Comparison of ENCODE assay signal across 8 cellular contexts in the genomic region with DNA sequence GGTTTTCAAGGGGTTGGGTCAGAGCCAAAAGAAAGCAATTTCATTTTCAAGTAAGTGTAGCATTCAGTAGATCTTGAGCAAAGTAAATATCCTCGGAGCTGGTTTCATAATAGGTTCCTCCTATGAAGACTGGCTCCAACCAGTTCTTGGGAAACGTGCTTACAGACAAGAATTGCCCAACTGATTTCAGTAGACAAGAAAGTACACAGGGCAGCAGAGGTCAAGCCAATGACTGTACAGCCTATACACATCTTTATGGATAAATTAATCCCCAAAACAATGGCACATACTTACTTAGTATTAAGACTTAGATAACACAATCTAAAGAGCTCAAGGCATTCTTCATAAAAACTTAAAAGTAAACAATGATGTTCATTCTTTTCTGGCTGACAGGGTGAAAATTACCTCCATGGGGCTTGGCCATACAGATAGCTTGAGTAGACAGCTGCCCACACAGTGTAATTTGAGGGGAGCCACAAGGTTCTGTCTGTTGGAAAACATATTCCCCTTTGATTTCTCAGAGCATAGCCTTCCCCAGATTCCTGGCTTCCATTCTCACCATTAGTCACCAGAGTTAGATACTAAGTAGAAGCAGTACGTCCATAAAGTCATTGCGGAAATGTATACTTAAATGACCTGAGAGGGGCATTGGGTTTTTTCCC.
DNase-seq lines count a peak whose midpoint lies in the region; ATAC-seq and TF ChIP-seq lines count a peak whose summit lies in the region.

No MANE protein-coding gene starts in this region.

- H3K9me3 ChIP-seq in right cardiac atrium (ENCODE audit: control insufficient read depth, low read length) (no peaks in the 10 kb centered on the region), stomach (no peaks in the 10 kb centered on the region)

- no peak overlapping the region for H3K4me3 Mint-ChIP-seq in chondrocyte (ENCODE audit: unreplicated experiment)

- no peaks in the 10 kb centered on the region for H3K27me3 Mint-ChIP-seq in chondrocyte (ENCODE audit: low read depth)

- no peaks in the 10 kb centered on the region for H3K4me1 Mint-ChIP-seq in chondrocyte (ENCODE audit: low read depth)

- no peaks in the 10 kb centered on the region for H3K27me3 ChIP-seq in right cardiac atrium (ENCODE audit: control insufficient read depth, insufficient read depth)
- H3K27me3 ChIP-seq in stomach, result no peaks in the 10 kb centered on the region

- intact Hi-C loops in right cardiac atrium (cut with DNase I) (loop anchor here in 1 of 4 donors (10.0 kb wide), 1 partner anchor 104 kb away; no protein-coding TSS in a partner anchor), stomach (cut with DNase I; ENCODE audit: low total_unique reads) (no loop called here)

- 59% methylated on average over 4 of the region's 4 CpGs for WGBS in right cardiac atrium
- WGBS in stomach, 5 donors, result 47 to 58% (median 51%) methylated on average over 4 of the region's 4 CpGs

- H3K27ac Mint-ChIP-seq in chondrocyte (ENCODE audit: unreplicated experiment), result no peak overlapping the region

- TF ChIP-seq POLR2A in stomach (IDR thresholded peaks at IDR 0.05), result no peak

- H3K9me3 Mint-ChIP-seq in chondrocyte (ENCODE audit: low read depth), result no peaks in the 10 kb centered on the region

- DNase-seq in HCEC 1CT, result peak; percentile 80
- peak; percentile 52 for DNase-seq in SK-MEL-5 (ENCODE audit: low read depth, low spot score)
- peak in 1 of 3 donors; percentile 45 for DNase-seq in right cardiac atrium
- DNase-seq in stomach, result peak; percentile 48
- DNase-seq in SK-N-DZ (ENCODE audit: low spot score), result no peak
- no peak for DNase-seq in cortex of kidney (lab: John Stamatoyannopoulos, UW)
- no peak for DNase-seq in chondrocyte (ENCODE audit: low spot score)
- no peak for DNase-seq in SW 1271 (lab: John Stamatoyannopoulos, UW)

- H3K27ac ChIP-seq in right cardiac atrium (ENCODE audit: low read length) (no peak overlapping the region), stomach (peak overlapping the region in 3 of 5 donors; percentile 7 to 61 (median 52))

- peak; percentile 87 to 89 for ATAC-seq in right cardiac atrium

- in situ Hi-C loops in SK-MEL-5 (cut with HindIII; ENCODE audit: low pct_unique_long_range_greater_than_20kb, low sequenced_read_pairs), result no loop called here

- TF ChIP-seq CTCF in stomach (IDR thresholded peaks at IDR 0.05) (no peak), chondrocyte (IDR thresholded peaks at IDR 0.05) (no peak)

- H3K36me3 Mint-ChIP-seq in chondrocyte (ENCODE audit: low read depth), result no peaks in the 10 kb centered on the region

- H3K4me3 ChIP-seq in right cardiac atrium (ENCODE audit: low read length) (no peak overlapping the region), stomach (no peak overlapping the region)

- H3K36me3 ChIP-seq in stomach, result no peaks in the 10 kb centered on the region

- H3K4me1 ChIP-seq in right cardiac atrium (ENCODE audit: control insufficient read depth, insufficient read depth, low read length) (no peaks in the 10 kb centered on the region), stomach (peaks cover 0 to 11% (median 7%) of the 10 kb centered on the region in 4 donors)

- no peak for TF ChIP-seq EP300 in stomach (IDR thresholded peaks at IDR 0.05)

Comparison
In these comparisons a context has a peak if more than half of its experiments do, and no peak if none do; other contexts are left out.
1. DNase-seq: peak in HCEC 1CT (single experiment), SK-MEL-5 (single experiment) and stomach (single experiment); none in SK-N-DZ (single experiment), cortex of kidney (single experiment), chondrocyte (single experiment) and SW 1271 (0 of 2).